In the genomic region with DNA sequence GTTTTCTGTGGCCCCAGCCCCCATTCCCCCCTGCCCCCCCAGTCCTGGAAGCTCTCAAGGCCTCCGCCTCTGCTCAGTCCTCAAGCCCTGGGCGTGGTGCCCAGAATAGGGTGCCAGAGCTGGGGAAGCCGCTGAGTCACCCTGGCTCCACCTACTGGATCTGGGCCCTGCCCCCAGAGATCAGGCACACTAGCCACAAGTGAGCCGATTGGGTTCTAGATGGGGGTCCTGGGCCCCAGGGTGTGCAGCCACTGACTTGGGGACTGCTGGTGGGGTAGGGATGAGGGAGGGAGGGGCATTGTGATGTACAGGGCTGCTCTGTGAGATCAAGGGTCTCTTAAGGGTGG, we compare ENCODE assay signal across 6 cellular contexts. TPM values are rescaled to one million over a fixed set of nuclear protein-coding genes. Genes with fewer than 3 reads are reported as not detected.
DNase-seq lines count a peak whose midpoint lies in the region; ATAC-seq, FAIRE-seq and TF ChIP-seq lines count a peak whose summit lies in the region.

No MANE protein-coding gene starts in this region.

- TF ChIP-seq EP300 in HepG2 (IDR thresholded peaks at IDR 0.05; ENCODE audit: low read depth in 2 of 2, low read length in 2 of 2) (no peak), HepG2 (CRISPR knock-in tag; IDR thresholded peaks at IDR 0.05; ENCODE audit: borderline replicate concordance) (no peak)

- POLR2A ChIA-PET in AG04450 (lab: Yijun Ruan, JAX) (interaction anchor here (0.5 to 1.2 kb wide), 5 partner anchors 8 to 146 kb away, joined by 3 read pairs; no protein-coding TSS in a partner anchor), HepG2 (lab: Yijun Ruan, JAX) (interaction anchor here (0.6 to 1.0 kb wide), 3 partner anchors 8 to 11 kb away, joined by 3 read pairs; no protein-coding TSS in a partner anchor)

- no peak overlapping the region for H3K9ac ChIP-seq in HepG2 (ENCODE audit: insufficient read depth, low read depth, low read length)

- no peak overlapping the region for H2AFZ ChIP-seq in HepG2 (ENCODE audit: low read length)

- peaks cover 38% of the 10 kb centered on the region for H3K4me1 ChIP-seq in HepG2 (ENCODE audit: insufficient read depth, low read length)
- H3K4me1 ChIP-seq in aorta (ENCODE audit: control insufficient read depth in 1 of 2, insufficient read depth in 2 of 2, low read length in 2 of 2): peaks cover 0 to 6% of the 10 kb centered on the region in 2 donors

- BruUV-seq in HepG2 (replicated peaks; lab: Mats Ljungman, UMichigan): no TSS peak

- H3K27me3 ChIP-seq in AG04450 (ENCODE audit: control insufficient read depth, insufficient read depth, low read length): no peaks in the 10 kb centered on the region
- no peaks in the 10 kb centered on the region; a peak in 1 of 5 replicates for H3K27me3 ChIP-seq in HepG2 (ENCODE audit: control insufficient read depth in 1 of 2, insufficient read depth in 2 of 2, low read length in 2 of 2)
- no peaks in the 10 kb centered on the region for H3K27me3 ChIP-seq in aorta (ENCODE audit: control insufficient read depth in 1 of 2, insufficient read depth in 2 of 2, low read length in 1 of 2)

- H3K27ac ChIP-seq in AG04450 (ENCODE audit: low read depth, low read length): peak overlapping the region; percentile 39
- H3K27ac ChIP-seq in adipose tissue (ENCODE audit: low read depth, low read length): peak overlapping the region; percentile 45
- H3K27ac ChIP-seq in HepG2 (ENCODE audit: extremely low read length, insufficient read depth, low read length): no peak overlapping the region
- H3K27ac ChIP-seq in aorta (ENCODE audit: low read depth in 1 of 2, low read length in 2 of 2): no peak overlapping the region

- DNase-seq in AG04450 (ENCODE audit: low read depth, low spot score): peak; percentile 90
- DNase-seq in NCI-H1436 (lab: John Stamatoyannopoulos, UW): peak; percentile 76
- DNase-seq in HepG2 (ENCODE audit: low spot score): peak; percentile 34
- peak; percentile 98 for DNase-seq in aorta
- no peak for DNase-seq in T-helper 2 cell

- TF ChIP-seq RAD21 in HepG2 (CRISPR knock-in tag; IDR thresholded peaks at IDR 0.05): no peak

- intact Hi-C loops in HepG2 (cut with micrococcal nuclease; ENCODE audit: unreplicated experiment): no loop called here
- intact Hi-C loops in aorta (cut with DNase I): loop anchor here (2.0 kb wide), 1 partner anchor 15 kb away; no protein-coding TSS in a partner anchor

- H3K36me3 ChIP-seq in HepG2 (replicated peaks in 1 of 2; ENCODE audit: control insufficient read depth in 1 of 2, insufficient read depth in 2 of 2, low read length in 2 of 2): peaks cover 43 to 83% of the 10 kb centered on the region in 2 experiments
- H3K36me3 ChIP-seq in aorta (ENCODE audit: control insufficient read depth in 1 of 2, insufficient read depth in 2 of 2, low read length in 1 of 2): peaks cover 5 to 23% of the 10 kb centered on the region in 2 donors

- CTCF ChIA-PET in AG04450 (lab: Charles Lee) (interaction anchor here (0.7 kb wide), 1 partner anchor 70 kb away, joined by 3 read pairs; no protein-coding TSS in a partner anchor), HepG2 (lab: Yijun Ruan, JAX; ENCODE audit: low intra/inter-chr PET ratio, low total read pairs) (no interaction called here)

- 3 to 12% (median 8%) methylated on average over 3 to 4 of the region's 4 CpGs for WGBS in adipose tissue, 3 donors
- WGBS in HepG2 (ENCODE audit: low lambda C conversion rate): no CpG with 5 or more reads among the region's 4 CpGs
- WGBS in aorta, 2 donors: 0% methylated on average over 4 of the region's 4 CpGs

- TF ChIP-seq CTCF in AG04450 (IDR thresholded peaks at IDR 0.05; ENCODE audit: low read depth, low read length) (no peak), HepG2 (CRISPR knock-in tag; IDR thresholded peaks at IDR 0.05) (no peak)

- peaks cover 41% of the 10 kb centered on the region for H4K20me1 ChIP-seq in HepG2 (ENCODE audit: insufficient read depth, low read length)

- peak; percentile 13; the same call in 2 of the 3 replicates for ATAC-seq in HepG2
- ATAC-seq in aorta (ENCODE audit: low FRiP score): peak; percentile 92

- no peak for TF ChIP-seq POLR2A in HepG2 (IDR thresholded peaks at IDR 0.05; ENCODE audit: insufficient read depth in 1 of 2, low read depth in 2 of 2, low read length in 2 of 2)

- in situ Hi-C loops in HepG2 (cut with HindIII; ENCODE audit: extremely low pct_ligation_motif_present, low pct_unique_long_range_greater_than_20kb): no loop called here

- peaks cover 52% of the 10 kb centered on the region for H3K79me2 ChIP-seq in HepG2 (ENCODE audit: insufficient read depth, low read length)

- H3K4me2 ChIP-seq in HepG2 (ENCODE audit: low read depth, low read length): no peak overlapping the region

- FAIRE-seq in HepG2 (lab: Jason Lieb, UNC): no peak

- peaks cover 2% of the 10 kb centered on the region; the same call in 1 of the 2 replicates for H3K9me3 ChIP-seq in AG04450 (ENCODE audit: control insufficient read depth, insufficient read depth, low read length)
- H3K9me3 ChIP-seq in HepG2 (ENCODE audit: low read length): no peaks in the 10 kb centered on the region
- no peaks in the 10 kb centered on the region for H3K9me3 ChIP-seq in aorta (ENCODE audit: control insufficient read depth, low read length)

- H3K4me3 ChIP-seq in AG04450 (ENCODE audit: low read depth, low read length): peak overlapping the region; percentile 35; the same call in 1 of the 2 replicates
- no peak overlapping the region for H3K4me3 ChIP-seq in HepG2 (replicated peaks in 1 of 3; ENCODE audit: insufficient read depth in 1 of 3, low read depth in 2 of 3, low read length in 3 of 3)
- H3K4me3 ChIP-seq in aorta (ENCODE audit: low read length in 2 of 2): no peak overlapping the region

RNA-seq across cellular contexts. Expression of gene EIF4G1, which starts 5.7 kb away (rescaled TPM):
- 191 and 224 TPM in 2 replicates for polyA plus RNA-seq in AG04450 (2011; rRNA removed)
- polyA minus RNA-seq in AG04450 (2011; rRNA and poly(A)+ RNA removed): 269 and 272 TPM in 2 replicates
- polyA plus RNA-seq in adipose tissue: 100 to 1,000 TPM; 114 to 271 (median 178) TPM
- total RNA-seq in HepG2 (2016; rRNA removed; fragmentation: Illumina TruSeq; extraction: Trizol): 213 and 244 TPM in 2 replicates
- total RNA-seq in HepG2 (2016; cell fraction: cytosol; rRNA removed; fragmentation: Illumina TruSeq; extraction: Trizol; ENCODE audit: low read depth): 19.7 and 27.8 TPM in 2 replicates
- total RNA-seq in HepG2 (2016; cell fraction: insoluble cytoplasmic fraction; rRNA removed; fragmentation: Illumina TruSeq; extraction: Trizol): 208 and 223 TPM in 2 replicates
- 77.1 and 81.4 TPM in 2 replicates for total RNA-seq in HepG2 (2016; cell fraction: membrane; rRNA removed; fragmentation: Illumina TruSeq; extraction: Trizol)
- 163 and 210 TPM in 2 replicates for total RNA-seq in HepG2 (2016; cell fraction: nucleus; rRNA removed; fragmentation: Illumina TruSeq; extraction: Trizol)
- 208 and 228 TPM in 2 replicates for polyA plus RNA-seq in HepG2 (2011; rRNA removed)
- 139 and 145 TPM in 2 replicates for polyA plus RNA-seq in HepG2 (2011; cell fraction: cytosol; rRNA removed)
- 229 and 287 TPM in 2 replicates for polyA plus RNA-seq in HepG2 (2011; cell fraction: nucleus; rRNA removed)
- polyA plus RNA-seq in HepG2 (2012): 122 and 142 TPM in 2 replicates
- 15.3 and 16.7 TPM in 2 replicates for polyA plus RNA-seq in HepG2 (2016; cell fraction: cytosol; fragmentation: Illumina TruSeq; extraction: Trizol; ENCODE audit: low read depth)
- 217 and 276 TPM in 2 replicates for polyA plus RNA-seq in HepG2 (2016; cell fraction: insoluble cytoplasmic fraction; fragmentation: Illumina TruSeq; extraction: Trizol; ENCODE audit: low read depth)
- 53.0 and 64.3 TPM in 2 replicates for polyA plus RNA-seq in HepG2 (2016; cell fraction: membrane; fragmentation: Illumina TruSeq; extraction: Trizol; ENCODE audit: low read depth)
- polyA plus RNA-seq in HepG2 (2016; cell fraction: nucleus; fragmentation: Illumina TruSeq; extraction: Trizol; ENCODE audit: insufficient read depth, low read depth): 324 and 332 TPM in 2 replicates
- 348 and 721 TPM in 2 replicates for polyA minus RNA-seq in HepG2 (2011; rRNA and poly(A)+ RNA removed; ENCODE audit: low replicate concordance)
- polyA minus RNA-seq in HepG2 (2011; cell fraction: cytosol; rRNA and poly(A)+ RNA removed): 122 and 123 TPM in 2 replicates
- 107 and 113 TPM in 2 replicates for polyA minus RNA-seq in HepG2 (2011; cell fraction: nucleus; rRNA and poly(A)+ RNA removed)
- total RNA-seq in aorta: 100 to 1,000 TPM; 234 to 285 TPM
- polyA plus RNA-seq in aorta: 100 to 1,000 TPM in 1 of 2 donors, 10 to 100 TPM in 1; 72.8 to 140 TPM

RNA-seq across cellular contexts. Expression of gene FAM131A, which starts 17.3 kb away (rescaled TPM):
- polyA plus RNA-seq in AG04450 (2011; rRNA removed) (8.5 and 9.3 TPM in 2 replicates), adipose tissue (10 to 100 TPM in 2 of 3 donors, 1 to 10 TPM in 1; 7.6 to 16.5 (median 13.9) TPM), HepG2 (2011; rRNA removed) (9.2 and 14.1 TPM in 2 replicates), aorta (10 to 100 TPM; 10.6 to 27.1 TPM)
- polyA minus RNA-seq in AG04450 (2011; rRNA and poly(A)+ RNA removed): 13.3 and 13.7 TPM in 2 replicates
- total RNA-seq in HepG2 (2016; rRNA removed; fragmentation: Illumina TruSeq; extraction: Trizol) (7.4 and 9.3 TPM in 2 replicates), aorta (10 to 100 TPM; 28.2 to 40.6 TPM)
- total RNA-seq in HepG2 (2016; cell fraction: cytosol; rRNA removed; fragmentation: Illumina TruSeq; extraction: Trizol; ENCODE audit: low read depth): 2.3 and 2.5 TPM in 2 replicates
- total RNA-seq in HepG2 (2016; cell fraction: insoluble cytoplasmic fraction; rRNA removed; fragmentation: Illumina TruSeq; extraction: Trizol): 4.8 and 8.7 TPM in 2 replicates
- total RNA-seq in HepG2 (2016; cell fraction: membrane; rRNA removed; fragmentation: Illumina TruSeq; extraction: Trizol): 7.8 and 8.3 TPM in 2 replicates
- total RNA-seq in HepG2 (2016; cell fraction: nucleus; rRNA removed; fragmentation: Illumina TruSeq; extraction: Trizol): 4.4 and 6.5 TPM in 2 replicates
- 11.9 and 16.8 TPM in 2 replicates for polyA plus RNA-seq in HepG2 (2011; cell fraction: cytosol; rRNA removed)
- 23.9 and 25.8 TPM in 2 replicates for polyA plus RNA-seq in HepG2 (2011; cell fraction: nucleus; rRNA removed)
- 5.8 and 9.8 TPM in 2 replicates for polyA plus RNA-seq in HepG2 (2012)
- polyA plus RNA-seq in HepG2 (2016; cell fraction: cytosol; fragmentation: Illumina TruSeq; extraction: Trizol; ENCODE audit: low read depth): 2.3 and 3.2 TPM in 2 replicates
- polyA plus RNA-seq in HepG2 (2016; cell fraction: insoluble cytoplasmic fraction; fragmentation: Illumina TruSeq; extraction: Trizol; ENCODE audit: low read depth): 5.3 and 7.8 TPM in 2 replicates
- polyA plus RNA-seq in HepG2 (2016; cell fraction: membrane; fragmentation: Illumina TruSeq; extraction: Trizol; ENCODE audit: low read depth): 5.7 and 5.8 TPM in 2 replicates
- polyA plus RNA-seq in HepG2 (2016; cell fraction: nucleus; fragmentation: Illumina TruSeq; extraction: Trizol; ENCODE audit: insufficient read depth, low read depth): 12.3 and 13.4 TPM in 2 replicates
- polyA minus RNA-seq in HepG2 (2011; rRNA and poly(A)+ RNA removed; ENCODE audit: low replicate concordance): 22.1 and 24.2 TPM in 2 replicates
- polyA minus RNA-seq in HepG2 (2011; cell fraction: cytosol; rRNA and poly(A)+ RNA removed): 7.0 and 7.3 TPM in 2 replicates
- 7.0 and 9.2 TPM in 2 replicates for polyA minus RNA-seq in HepG2 (2011; cell fraction: nucleus; rRNA and poly(A)+ RNA removed)

RNA-seq across cellular contexts. Expression of gene PSMD2, which starts 21.0 kb away (rescaled TPM):
- polyA plus RNA-seq in AG04450 (2011; rRNA removed) (318 and 363 TPM in 2 replicates), adipose tissue (100 to 1,000 TPM in 2 of 3 donors, 10 to 100 TPM in 1; 74.6 to 181 (median 139) TPM), HepG2 (2011; rRNA removed) (125 and 152 TPM in 2 replicates), aorta (100 to 1,000 TPM; 116 to 139 TPM)
- 639 and 713 TPM in 2 replicates for polyA minus RNA-seq in AG04450 (2011; rRNA and poly(A)+ RNA removed)
- total RNA-seq in HepG2 (2016; rRNA removed; fragmentation: Illumina TruSeq; extraction: Trizol) (200 and 312 TPM in 2 replicates), aorta (100 to 1,000 TPM; 139 to 143 TPM)
- 27.9 and 35.3 TPM in 2 replicates for total RNA-seq in HepG2 (2016; cell fraction: cytosol; rRNA removed; fragmentation: Illumina TruSeq; extraction: Trizol; ENCODE audit: low read depth)
- 208 and 307 TPM in 2 replicates for total RNA-seq in HepG2 (2016; cell fraction: insoluble cytoplasmic fraction; rRNA removed; fragmentation: Illumina TruSeq; extraction: Trizol)
- total RNA-seq in HepG2 (2016; cell fraction: membrane; rRNA removed; fragmentation: Illumina TruSeq; extraction: Trizol): 69.9 and 70.8 TPM in 2 replicates
- 130 and 133 TPM in 2 replicates for total RNA-seq in HepG2 (2016; cell fraction: nucleus; rRNA removed; fragmentation: Illumina TruSeq; extraction: Trizol)
- polyA plus RNA-seq in HepG2 (2011; cell fraction: cytosol; rRNA removed): 165 and 166 TPM in 2 replicates
- polyA plus RNA-seq in HepG2 (2011; cell fraction: nucleus; rRNA removed): 110 and 125 TPM in 2 replicates
- polyA plus RNA-seq in HepG2 (2012): 116 and 117 TPM in 2 replicates
- polyA plus RNA-seq in HepG2 (2016; cell fraction: cytosol; fragmentation: Illumina TruSeq; extraction: Trizol; ENCODE audit: low read depth): 19.9 and 25.2 TPM in 2 replicates
- 253 and 295 TPM in 2 replicates for polyA plus RNA-seq in HepG2 (2016; cell fraction: insoluble cytoplasmic fraction; fragmentation: Illumina TruSeq; extraction: Trizol; ENCODE audit: low read depth)
- 36.4 and 42.7 TPM in 2 replicates for polyA plus RNA-seq in HepG2 (2016; cell fraction: membrane; fragmentation: Illumina TruSeq; extraction: Trizol; ENCODE audit: low read depth)
- polyA plus RNA-seq in HepG2 (2016; cell fraction: nucleus; fragmentation: Illumina TruSeq; extraction: Trizol; ENCODE audit: insufficient read depth, low read depth): 155 and 167 TPM in 2 replicates
- 351 and 796 TPM in 2 replicates for polyA minus RNA-seq in HepG2 (2011; rRNA and poly(A)+ RNA removed; ENCODE audit: low replicate concordance)
- polyA minus RNA-seq in HepG2 (2011; cell fraction: cytosol; rRNA and poly(A)+ RNA removed): 127 and 152 TPM in 2 replicates
- 99.4 and 123 TPM in 2 replicates for polyA minus RNA-seq in HepG2 (2011; cell fraction: nucleus; rRNA and poly(A)+ RNA removed)

RNA-seq across cellular contexts. Expression of gene CLCN2, which starts 41.3 kb away (rescaled TPM):
- polyA plus RNA-seq in AG04450 (2011; rRNA removed) (1.7 and 2.1 TPM in 2 replicates), adipose tissue (1 to 10 TPM; 2.8 to 4.3 (median 3.1) TPM), HepG2 (2011; rRNA removed) (11.4 and 14.3 TPM in 2 replicates), aorta (10 to 100 TPM in 1 of 2 donors, 1 to 10 TPM in 1; 4.3 to 14.5 TPM)
- 6.6 and 7.0 TPM in 2 replicates for polyA minus RNA-seq in AG04450 (2011; rRNA and poly(A)+ RNA removed)
- total RNA-seq in HepG2 (2016; rRNA removed; fragmentation: Illumina TruSeq; extraction: Trizol) (5.2 and 13.5 TPM in 2 replicates), aorta (1 to 10 TPM; 4.1 to 6.5 TPM)
- total RNA-seq in HepG2 (2016; cell fraction: cytosol; rRNA removed; fragmentation: Illumina TruSeq; extraction: Trizol; ENCODE audit: low read depth): 6.6 and 7.6 TPM in 2 replicates
- total RNA-seq in HepG2 (2016; cell fraction: insoluble cytoplasmic fraction; rRNA removed; fragmentation: Illumina TruSeq; extraction: Trizol): 3.5 and 14.3 TPM in 2 replicates
- total RNA-seq in HepG2 (2016; cell fraction: membrane; rRNA removed; fragmentation: Illumina TruSeq; extraction: Trizol): 5.6 and 6.9 TPM in 2 replicates
- total RNA-seq in HepG2 (2016; cell fraction: nucleus; rRNA removed; fragmentation: Illumina TruSeq; extraction: Trizol): 19.4 and 22.0 TPM in 2 replicates
- 5.5 and 6.4 TPM in 2 replicates for polyA plus RNA-seq in HepG2 (2011; cell fraction: cytosol; rRNA removed)
- polyA plus RNA-seq in HepG2 (2011; cell fraction: nucleus; rRNA removed): 41.8 and 47.0 TPM in 2 replicates
- 5.4 and 6.1 TPM in 2 replicates for polyA plus RNA-seq in HepG2 (2012)
- 2.0 and 2.6 TPM in 2 replicates for polyA plus RNA-seq in HepG2 (2016; cell fraction: cytosol; fragmentation: Illumina TruSeq; extraction: Trizol; ENCODE audit: low read depth)
- 4.8 and 5.5 TPM in 2 replicates for polyA plus RNA-seq in HepG2 (2016; cell fraction: insoluble cytoplasmic fraction; fragmentation: Illumina TruSeq; extraction: Trizol; ENCODE audit: low read depth)
- polyA plus RNA-seq in HepG2 (2016; cell fraction: membrane; fragmentation: Illumina TruSeq; extraction: Trizol; ENCODE audit: low read depth): 3.7 and 4.4 TPM in 2 replicates
- 50.3 and 58.1 TPM in 2 replicates for polyA plus RNA-seq in HepG2 (2016; cell fraction: nucleus; fragmentation: Illumina TruSeq; extraction: Trizol; ENCODE audit: insufficient read depth, low read depth)
- polyA minus RNA-seq in HepG2 (2011; rRNA and poly(A)+ RNA removed; ENCODE audit: low replicate concordance): 29.7 and 47.2 TPM in 2 replicates
- 5.3 and 6.0 TPM in 2 replicates for polyA minus RNA-seq in HepG2 (2011; cell fraction: cytosol; rRNA and poly(A)+ RNA removed)
- polyA minus RNA-seq in HepG2 (2011; cell fraction: nucleus; rRNA and poly(A)+ RNA removed): 26.4 and 31.7 TPM in 2 replicates

RNA-seq across cellular contexts. Expression of gene POLR2H, which starts 41.4 kb away (rescaled TPM):
- 81.2 and 94.4 TPM in 2 replicates for polyA plus RNA-seq in AG04450 (2011; rRNA removed)
- 36.9 and 42.9 TPM in 2 replicates for polyA minus RNA-seq in AG04450 (2011; rRNA and poly(A)+ RNA removed)
- polyA plus RNA-seq in adipose tissue: 10 to 100 TPM; 55.7 to 89.0 (median 61.4) TPM
- total RNA-seq in HepG2 (2016; rRNA removed; fragmentation: Illumina TruSeq; extraction: Trizol): 109 and 118 TPM in 2 replicates
- total RNA-seq in HepG2 (2016; cell fraction: cytosol; rRNA removed; fragmentation: Illumina TruSeq; extraction: Trizol; ENCODE audit: low read depth): 85.0 and 90.2 TPM in 2 replicates
- total RNA-seq in HepG2 (2016; cell fraction: insoluble cytoplasmic fraction; rRNA removed; fragmentation: Illumina TruSeq; extraction: Trizol): 113 and 114 TPM in 2 replicates
- total RNA-seq in HepG2 (2016; cell fraction: membrane; rRNA removed; fragmentation: Illumina TruSeq; extraction: Trizol): 110 and 111 TPM in 2 replicates
- total RNA-seq in HepG2 (2016; cell fraction: nucleus; rRNA removed; fragmentation: Illumina TruSeq; extraction: Trizol): 97.2 and 98.4 TPM in 2 replicates
- polyA plus RNA-seq in HepG2 (2011; rRNA removed): 165 and 194 TPM in 2 replicates
- 159 and 209 TPM in 2 replicates for polyA plus RNA-seq in HepG2 (2011; cell fraction: cytosol; rRNA removed)
- 292 and 351 TPM in 2 replicates for polyA plus RNA-seq in HepG2 (2011; cell fraction: nucleus; rRNA removed)
- polyA plus RNA-seq in HepG2 (2012): 85.4 and 92.7 TPM in 2 replicates
- polyA plus RNA-seq in HepG2 (2016; cell fraction: cytosol; fragmentation: Illumina TruSeq; extraction: Trizol; ENCODE audit: low read depth): 70.3 and 83.0 TPM in 2 replicates
- polyA plus RNA-seq in HepG2 (2016; cell fraction: insoluble cytoplasmic fraction; fragmentation: Illumina TruSeq; extraction: Trizol; ENCODE audit: low read depth): 116 and 125 TPM in 2 replicates
- 90.4 and 98.9 TPM in 2 replicates for polyA plus RNA-seq in HepG2 (2016; cell fraction: membrane; fragmentation: Illumina TruSeq; extraction: Trizol; ENCODE audit: low read depth)
- 259 and 265 TPM in 2 replicates for polyA plus RNA-seq in HepG2 (2016; cell fraction: nucleus; fragmentation: Illumina TruSeq; extraction: Trizol; ENCODE audit: insufficient read depth, low read depth)
- polyA minus RNA-seq in HepG2 (2011; rRNA and poly(A)+ RNA removed; ENCODE audit: low replicate concordance): 73.2 and 182 TPM in 2 replicates
- 38.2 and 41.4 TPM in 2 replicates for polyA minus RNA-seq in HepG2 (2011; cell fraction: cytosol; rRNA and poly(A)+ RNA removed)
- polyA minus RNA-seq in HepG2 (2011; cell fraction: nucleus; rRNA and poly(A)+ RNA removed): 89.4 and 96.7 TPM in 2 replicates
- 10 to 100 TPM; 43.9 to 59.3 TPM for total RNA-seq in aorta
- polyA plus RNA-seq in aorta: 100 to 1,000 TPM in 1 of 2 donors, 10 to 100 TPM in 1; 55.3 to 151 TPM

Comparison
In these comparisons a context has a peak if more than half of its experiments do, and no peak if none do; other contexts are left out.
1. DNase-seq: peak in AG04450 (single experiment), NCI-H1436 (single experiment), HepG2 (single experiment) and aorta (2 of 2); none in T-helper 2 cell (0 of 5).
2. H3K27ac ChIP-seq: peak in AG04450 (single experiment) and adipose tissue (single experiment); none in HepG2 (single experiment) and aorta (0 of 2).